ENCODE assay signal across 16 cellular contexts in genomic region chr17:66135896-66136295, GRCh38. TPM values are rescaled to one million over a fixed set of nuclear protein-coding genes. Genes with fewer than 3 reads are reported as not detected.
DNase-seq lines count a peak whose midpoint lies in the region; TF ChIP-seq lines count a peak whose summit lies in the region.
"Had no signal": no experiment of that assay in that cellular context is flagged by ENCODE, and none has a peak within 500 bp of the region (broad histone marks: within the 10 kb centered on the region; RNA-seq: fewer than 3 reads in every experiment).

No MANE protein-coding gene starts in this region.

- DNase-seq in AG09309 (ENCODE audit: low read depth) (peak; percentile 2), EH (ENCODE audit: low read depth) (peak; percentile 15), fibroblast of gingiva (ENCODE audit: low read depth) (peak; percentile 49), renal cortical epithelial cell (ENCODE audit: low read depth) (peak; percentile 15), Ammon's horn (ENCODE audit: low spot score) (no peak)
- no peak for DNase-seq in activated CD8-positive, alpha-beta memory T cell treated with anti-CD3 and anti-CD28 coated beads for 24 hours
- no peak for DNase-seq in activated CD4-positive, alpha-beta T cell treated with anti-CD3 and anti-CD28 coated beads, Interleukin-2, amount 50 U/mL, for 48 hours
- DNase-seq: DND-41, GF-D8, NCI-H1048, NCI-H1436 treated with DMSO at 0.1 percent for 48 hours, NCI-H2029 treated with DMSO at 0.1 percent for 48 hours, NCI-H226, Peyer's patch, Right ventricle myocardium superior had no signal

- TF ChIP-seq CTCF in AG09309 (IDR thresholded peaks at IDR 0.05; ENCODE audit: control insufficient read depth, insufficient read depth, low read depth, low read length, missing control alignments), result no peak

- no peak overlapping the region for H3K4me3 ChIP-seq in AG09309 (ENCODE audit: control insufficient read depth, low read depth, low read length)
- H3K4me3 ChIP-seq: Peyer's patch, SK-N-MC had no signal

RNA-seq across cellular contexts. Expression of gene CEP112, which starts 56.0 kb away (rescaled TPM):
- total RNA-seq in renal cortical epithelial cell, result 15.3 and 27.0 TPM in 2 replicates

Comparison
In these comparisons a context has a peak if more than half of its experiments do, and no peak if none do; other contexts are left out.
1. DNase-seq: peak in AG09309 (single experiment), EH (single experiment), fibroblast of gingiva (single experiment) and renal cortical epithelial cell (single experiment); none in Ammon's horn (single experiment), activated CD8-positive, alpha-beta memory T cell treated with anti-CD3 and anti-CD28 coated beads for 24 hours (single experiment) and activated CD4-positive, alpha-beta T cell treated with anti-CD3 and anti-CD28 coated beads, Interleukin-2, amount 50 U/mL, for 48 hours (0 of 2).